ENCODE assay signal across 23 cellular contexts in the genomic region with DNA sequence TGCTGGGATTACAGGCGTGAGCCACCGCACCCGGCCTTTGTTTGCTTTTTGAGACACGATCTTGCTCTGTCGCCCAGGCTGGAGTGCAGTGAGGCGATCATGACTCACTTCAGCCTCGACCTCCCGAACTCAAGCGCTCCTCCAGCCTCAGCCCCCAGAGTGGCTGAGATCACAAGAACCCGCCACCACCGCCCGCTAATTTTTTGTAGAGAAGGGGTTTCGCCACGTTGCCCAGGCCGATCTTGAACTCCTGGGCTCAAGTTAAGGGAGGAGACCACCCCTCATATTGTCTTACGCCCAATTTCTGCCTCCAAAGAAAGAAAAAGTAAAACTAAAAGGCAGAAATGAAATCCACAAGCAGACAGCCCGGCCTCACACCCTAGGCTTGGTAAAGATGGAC. TPM values are rescaled to one million over a fixed set of nuclear protein-coding genes. Genes with fewer than 3 reads are reported as not detected.
DNase-seq lines count a peak whose midpoint lies in the region; ATAC-seq and TF ChIP-seq lines count a peak whose summit lies in the region.
"Had no signal": no experiment of that assay in that cellular context is flagged by ENCODE, and none has a peak within 500 bp of the region (broad histone marks: within the 10 kb centered on the region; RNA-seq: fewer than 3 reads in every experiment).

No MANE protein-coding gene starts in this region.

- TF ChIP-seq CTCF in CD8-positive, alpha-beta T cell (IDR thresholded peaks at IDR 0.05) = no peak
- TF ChIP-seq CTCF in brain (conservative IDR thresholded peaks at IDR 0.05) (no peak), nephron (IDR thresholded peaks at IDR 0.05; ENCODE audit: unreplicated experiment in 3 of 3) (no peak)

- DNase-seq in activated CD4-positive, alpha-beta memory T cell treated with anti-CD3 and anti-CD28 coated beads, Interleukin-2, amount 10 ng/mL, durations not matched to agents 7 days and 5 days = no peak
- no peak for DNase-seq in activated CD4-positive, alpha-beta memory T cell treated with anti-CD3 and anti-CD28 coated beads for 36 hours
- no peak for DNase-seq in CD8-positive, alpha-beta T cell
- DNase-seq in stimulated activated naive CD4-positive, alpha-beta T cell (lab: John Stamatoyannopoulos, UW) = no peak
- no peak for DNase-seq in NCI-H1105 (lab: John Stamatoyannopoulos, UW)
- DNase-seq in NCI-H1092 treated with DMSO at 0.1 percent for 48 hours (lab: John Stamatoyannopoulos, UW) = no peak
- DNase-seq: activated CD4-positive, CD25-positive, alpha-beta regulatory T cell treated with anti-CD3 and anti-CD28 coated beads, Interleukin-2, amount 50 U/mL, for 72 hours; activated gamma-delta T cell; Caco-2; dermis blood vessel endothelial cell; DMS79 treated with DMSO at 0.1 percent for 48 hours; H7; mammary epithelial cell; NCI-H2171 treated with DMSO at 0.1 percent for 48 hours; NCI-H524; NK-92 treated with Interleukin-12 subunit alpha and Interleukin-12 subunit beta, amount 100 ng/mL, for 24 hours; small intestine; stimulated activated CD4-positive, alpha-beta T cell treated with anti-CD3 and anti-CD28 coated beads, Interleukin-1b, Interleukin-23, amount 100 ng/mL, for 48 hours; T-cell had no signal

- no peaks in the 10 kb centered on the region for H3K9me3 Mint-ChIP-seq in activated CD4-positive, alpha-beta memory T cell treated with anti-CD3 and anti-CD28 coated beads, Interleukin-2, amount 10 ng/mL, durations not matched to agents 7 days and 5 days
- H3K9me3 Mint-ChIP-seq in activated CD4-positive, alpha-beta memory T cell treated with anti-CD3 and anti-CD28 coated beads for 36 hours = no peaks in the 10 kb centered on the region
- no peaks in the 10 kb centered on the region for H3K9me3 Mint-ChIP-seq in CD8-positive, alpha-beta T cell
- H3K9me3 Mint-ChIP-seq in brain (peaks cover 0 to 6% (median 0%) of the 10 kb centered on the region in 5 experiments), nephron (no peaks in the 10 kb centered on the region)
- H3K9me3 Mint-ChIP-seq: T-cell had no signal

- H3K36me3 Mint-ChIP-seq in activated CD4-positive, alpha-beta memory T cell treated with anti-CD3 and anti-CD28 coated beads, Interleukin-2, amount 10 ng/mL, durations not matched to agents 7 days and 5 days (ENCODE audit: low read depth) = peaks cover 21% of the 10 kb centered on the region
- H3K36me3 Mint-ChIP-seq in activated CD4-positive, alpha-beta memory T cell treated with anti-CD3 and anti-CD28 coated beads for 36 hours = peaks cover 21% of the 10 kb centered on the region
- peaks cover 13% of the 10 kb centered on the region for H3K36me3 Mint-ChIP-seq in CD8-positive, alpha-beta T cell
- H3K36me3 Mint-ChIP-seq in brain (peaks cover 6% of the 10 kb centered on the region), nephron (ENCODE audit: low read depth) (peaks cover 8% of the 10 kb centered on the region)
- H3K36me3 Mint-ChIP-seq: T-cell had no signal

- H3K4me1 Mint-ChIP-seq in activated CD4-positive, alpha-beta memory T cell treated with anti-CD3 and anti-CD28 coated beads, Interleukin-2, amount 10 ng/mL, durations not matched to agents 7 days and 5 days = peaks cover 48% of the 10 kb centered on the region
- H3K4me1 Mint-ChIP-seq in activated CD4-positive, alpha-beta memory T cell treated with anti-CD3 and anti-CD28 coated beads for 36 hours (ENCODE audit: low read depth) = peaks cover 27% of the 10 kb centered on the region
- H3K4me1 Mint-ChIP-seq in CD8-positive, alpha-beta T cell (ENCODE audit: low read depth) = peaks cover 39% of the 10 kb centered on the region
- H3K4me1 Mint-ChIP-seq in brain = peaks cover 28% of the 10 kb centered on the region
- H3K4me1 Mint-ChIP-seq in nephron = peaks cover 24% of the 10 kb centered on the region

- peaks cover under 1% of the 10 kb centered on the region for H3K27me3 Mint-ChIP-seq in activated CD4-positive, alpha-beta memory T cell treated with anti-CD3 and anti-CD28 coated beads, Interleukin-2, amount 10 ng/mL, durations not matched to agents 7 days and 5 days
- H3K27me3 Mint-ChIP-seq in activated CD4-positive, alpha-beta memory T cell treated with anti-CD3 and anti-CD28 coated beads for 36 hours = no peaks in the 10 kb centered on the region
- H3K27me3 Mint-ChIP-seq in CD8-positive, alpha-beta T cell (ENCODE audit: low read depth) = no peaks in the 10 kb centered on the region
- H3K27me3 Mint-ChIP-seq in brain (peaks cover 19% of the 10 kb centered on the region), nephron (ENCODE audit: low read depth) (peaks cover 4% of the 10 kb centered on the region)
- H3K27me3 Mint-ChIP-seq: T-cell had no signal

- CTCF ChIA-PET in activated CD4-positive, alpha-beta memory T cell treated with anti-CD3 and anti-CD28 coated beads, Interleukin-2, amount 10 ng/mL, durations not matched to agents 7 days and 5 days (lab: Charles Lee) = no interaction called here
- CTCF ChIA-PET in activated CD4-positive, alpha-beta memory T cell treated with anti-CD3 and anti-CD28 coated beads for 36 hours (lab: Charles Lee) = interaction anchor here (1.2 kb wide), 1 partner anchor 55 kb away, joined by 3 read pairs; the partner anchor contains the start of gene CDC42EP2
- CTCF ChIA-PET in CD8-positive, alpha-beta T cell (lab: Charles Lee) = no interaction called here

- peak overlapping the region; percentile 95 for H3K4me3 Mint-ChIP-seq in activated CD4-positive, alpha-beta memory T cell treated with anti-CD3 and anti-CD28 coated beads, Interleukin-2, amount 10 ng/mL, durations not matched to agents 7 days and 5 days
- H3K4me3 Mint-ChIP-seq in activated CD4-positive, alpha-beta memory T cell treated with anti-CD3 and anti-CD28 coated beads for 36 hours = no peak overlapping the region
- H3K4me3 Mint-ChIP-seq in CD8-positive, alpha-beta T cell = peak overlapping the region; percentile 93
- H3K4me3 Mint-ChIP-seq in brain = peak overlapping the region; percentile 25 to 96 (median 91)
- H3K4me3 Mint-ChIP-seq in nephron = peak overlapping the region; percentile 84 to 89 (median 89)

- H3K36me3 ChIP-seq in CD8-positive, alpha-beta T cell (ENCODE audit: insufficient read depth, low read length) = no peaks in the 10 kb centered on the region
- H3K36me3 ChIP-seq: cardiac muscle cell had no signal

- ATAC-seq in CD8-positive, alpha-beta T cell = no peak
- ATAC-seq: A549, T-cell had no signal

- no peak overlapping the region for H3K27ac Mint-ChIP-seq in activated CD4-positive, alpha-beta memory T cell treated with anti-CD3 and anti-CD28 coated beads, Interleukin-2, amount 10 ng/mL, durations not matched to agents 7 days and 5 days
- H3K27ac Mint-ChIP-seq in activated CD4-positive, alpha-beta memory T cell treated with anti-CD3 and anti-CD28 coated beads for 36 hours = no peak overlapping the region
- no peak overlapping the region for H3K27ac Mint-ChIP-seq in CD8-positive, alpha-beta T cell
- H3K27ac Mint-ChIP-seq in brain = peak overlapping the region in 2 of 5 experiments; percentile 46 to 95
- H3K27ac Mint-ChIP-seq in nephron = no peak overlapping the region

- H3K4me3 ChIP-seq in CD8-positive, alpha-beta T cell (ENCODE audit: low read depth, low read length) = no peak overlapping the region

- no peaks in the 10 kb centered on the region for H3K27me3 ChIP-seq in CD8-positive, alpha-beta T cell (ENCODE audit: insufficient read depth, low read length)
- H3K27me3 ChIP-seq: cardiac muscle cell had no signal

- peaks cover 14% of the 10 kb centered on the region for H3K4me1 ChIP-seq in CD8-positive, alpha-beta T cell (ENCODE audit: insufficient read depth, low read length)
- H3K4me1 ChIP-seq: Caco-2 had no signal

- no peak overlapping the region for H3K27ac ChIP-seq in CD8-positive, alpha-beta T cell (ENCODE audit: low read depth, low read length)

- no peaks in the 10 kb centered on the region for H3K9me3 ChIP-seq in CD8-positive, alpha-beta T cell (ENCODE audit: low read length)
- H3K9me3 ChIP-seq: A549, Caco-2 had no signal

- POLR2A ChIA-PET in activated CD4-positive, alpha-beta memory T cell treated with anti-CD3 and anti-CD28 coated beads, Interleukin-2, amount 10 ng/mL, durations not matched to agents 7 days and 5 days (lab: Charles Lee) = no interaction called here
- POLR2A ChIA-PET in activated CD4-positive, alpha-beta memory T cell treated with anti-CD3 and anti-CD28 coated beads for 36 hours (lab: Charles Lee) = no interaction called here
- POLR2A ChIA-PET in CD8-positive, alpha-beta T cell (lab: Charles Lee) = no interaction called here

- intact Hi-C loops in activated CD4-positive, alpha-beta memory T cell treated with anti-CD3 and anti-CD28 coated beads for 36 hours (cut with micrococcal nuclease) = loop anchor here (2.0 to 10.0 kb wide), 3 partner anchors 74 to 254 kb away; partner anchors contain the start of gene SYVN1
- intact Hi-C loops in CD8-positive, alpha-beta T cell (cut with DNase I, micrococcal nuclease) = loop anchor here (5.0 to 10.0 kb wide), 5 partner anchors 52 to 1354 kb away; partner anchors contain the start of genes CDC42EP2 (in 1 of the 2), DPF2 (in 1 of the 2), RBM14 (in 1 of the 2) and SYVN1 (in 1 of the 2)

RNA-seq across cellular contexts. Expression of gene POLA2, which starts 1.5 kb away (rescaled TPM):
- total RNA-seq in activated CD4-positive, alpha-beta memory T cell treated with anti-CD3 and anti-CD28 coated beads, Interleukin-2, amount 10 ng/mL, durations not matched to agents 7 days and 5 days = 10 to 100 TPM; 42.0 to 51.1 TPM
- 10 to 100 TPM; 62.9 to 66.9 TPM for total RNA-seq in activated CD4-positive, alpha-beta memory T cell treated with anti-CD3 and anti-CD28 coated beads for 36 hours
- 1 to 10 TPM; 8.5 to 9.3 TPM for total RNA-seq in CD8-positive, alpha-beta T cell
- polyA plus RNA-seq in brain (ENCODE audit: insufficient read depth, low read depth, low replicate concordance) = 26.4 TPM

RNA-seq across cellular contexts. Expression of gene CDC42EP2, which starts 54.4 kb away (rescaled TPM):
- under 1 TPM; 0.38 to 0.70 TPM for total RNA-seq in activated CD4-positive, alpha-beta memory T cell treated with anti-CD3 and anti-CD28 coated beads, Interleukin-2, amount 10 ng/mL, durations not matched to agents 7 days and 5 days
- under 1 TPM in 1 of 2 experiments, not detected in 1; 0.26 TPM for total RNA-seq in activated CD4-positive, alpha-beta memory T cell treated with anti-CD3 and anti-CD28 coated beads for 36 hours
- total RNA-seq in CD8-positive, alpha-beta T cell = under 1 TPM; 0.67 to 0.76 TPM
- polyA plus RNA-seq in brain (ENCODE audit: insufficient read depth, low read depth, low replicate concordance) = 8.3 TPM

Comparison
In these comparisons a context has a peak if more than half of its experiments do, and no peak if none do; other contexts are left out.
1. RNA of gene POLA2, which starts 1.5 kb away (total RNA-seq): 62.9 to 66.9 TPM in activated CD4-positive, alpha-beta memory T cell treated with anti-CD3 and anti-CD28 coated beads for 36 hours and 42.0 to 51.1 TPM in activated CD4-positive, alpha-beta memory T cell treated with anti-CD3 and anti-CD28 coated beads, Interleukin-2, amount 10 ng/mL, durations not matched to agents 7 days and 5 days; 8.5 to 9.3 TPM in CD8-positive, alpha-beta T cell; every median in the first group is over 4 times any median in the second.